18 cellular contexts compared by ENCODE assay signal in the genomic region with DNA sequence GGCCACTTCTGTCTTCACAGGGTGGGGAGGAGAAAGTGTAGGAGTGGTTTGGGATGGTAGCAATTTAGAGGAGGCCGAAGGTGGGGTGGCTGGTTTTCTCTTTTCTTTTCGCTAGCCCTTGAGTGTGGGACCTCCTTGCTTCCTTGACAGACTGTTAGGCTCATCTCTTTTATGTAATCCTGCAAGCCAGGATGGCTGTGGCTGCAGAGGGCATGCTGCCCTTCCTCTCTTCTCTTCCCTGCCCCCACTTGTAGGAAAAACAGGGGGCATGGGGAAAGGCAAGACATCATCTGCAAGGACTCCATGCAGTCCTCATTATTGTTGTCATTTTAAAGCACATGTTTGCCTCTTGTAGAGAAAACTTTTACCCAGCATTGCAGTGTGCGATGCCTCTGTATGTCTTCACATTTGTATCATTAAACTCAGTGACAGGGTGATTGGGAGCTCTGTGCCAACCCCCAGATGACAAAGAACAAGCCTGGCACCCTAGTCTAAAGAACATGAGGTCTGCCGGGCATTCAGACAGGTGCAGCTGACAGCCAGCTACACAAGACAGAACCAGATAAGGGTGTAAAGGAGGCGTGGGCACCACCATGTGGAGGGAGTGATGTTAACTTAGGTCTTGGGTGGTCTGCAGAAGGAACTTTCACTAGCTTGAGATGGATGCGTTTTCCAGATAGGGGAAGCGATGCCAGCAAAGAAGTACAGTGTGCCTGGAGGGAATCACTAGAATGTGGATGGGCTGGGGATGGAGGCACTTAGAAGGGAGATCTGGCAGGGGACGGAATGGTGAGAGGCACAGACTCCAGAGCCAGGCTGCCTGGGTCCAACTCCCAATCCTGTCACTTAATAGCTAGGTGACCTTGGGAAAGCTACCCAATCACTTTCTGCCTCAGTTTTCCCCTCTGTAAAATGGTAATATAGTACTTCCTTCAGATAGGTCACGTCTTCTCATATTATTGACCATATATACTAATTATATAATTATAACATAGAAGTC.
DNase-seq lines count a peak whose midpoint lies in the region; ATAC-seq and TF ChIP-seq lines count a peak whose summit lies in the region.
"Had no signal": no experiment of that assay in that cellular context is flagged by ENCODE, and none has a peak within 500 bp of the region (broad histone marks: within the 10 kb centered on the region; RNA-seq: fewer than 3 reads in every experiment).

No MANE protein-coding gene starts in this region.

- H3K4me1 ChIP-seq in GM23338 (ENCODE audit: insufficient read depth), result peaks cover 5% of the 10 kb centered on the region; the same call in 1 of the 2 replicates

- DNase-seq in GM23338 (ENCODE audit: low spot score) (peak; percentile 56), NAMALWA (ENCODE audit: low spot score) (peak; percentile 11), erythroblast (lab: John Stamatoyannopoulos, UW) (peak; percentile 20), nephron progenitor cell (no peak), NCI-H187 (lab: John Stamatoyannopoulos, UW) (no peak), NCI-H2171 treated with DMSO at 0.1 percent for 48 hours (lab: John Stamatoyannopoulos, UW) (no peak)
- DNase-seq: activated CD4-positive, alpha-beta T cell treated with anti-CD3 and anti-CD28 coated beads for 48 hours; head of caudate nucleus; HFFc6; left cardiac atrium; NCI-H1048; stimulated activated naive CD4-positive, alpha-beta T cell treated with Interleukin-2 at 50 U/mL for 16 hours; T-helper 9 cell; upper lobe of left lung had no signal

- no peak overlapping the region for H3K4me3 ChIP-seq in GM23338
- H3K4me3 ChIP-seq: upper lobe of left lung had no signal

- no peaks in the 10 kb centered on the region for H3K36me3 ChIP-seq in GM23338 (ENCODE audit: insufficient read depth)
- H3K36me3 ChIP-seq: upper lobe of left lung had no signal

- H3K36me3 Mint-ChIP-seq in GM23338 (ENCODE audit: low read depth) (no peaks in the 10 kb centered on the region), nephron progenitor cell (ENCODE audit: low read depth) (no peaks in the 10 kb centered on the region)
- H3K36me3 Mint-ChIP-seq: activated naive CD4-positive, alpha-beta T cell treated with anti-CD3 and anti-CD28 coated beads, Interleukin-2, amount 50 U/mL, for 24 hours had no signal

- no peak overlapping the region for H2AFZ ChIP-seq in GM23338

- no peak overlapping the region for H3K27ac ChIP-seq in GM23338 (ENCODE audit: low read depth)
- H3K27ac ChIP-seq: upper lobe of left lung had no signal

- no peaks in the 10 kb centered on the region for H3K79me2 ChIP-seq in GM23338 (replicated peaks; ENCODE audit: insufficient read depth)

- no peaks in the 10 kb centered on the region for H3K27me3 Mint-ChIP-seq in GM23338 (ENCODE audit: insufficient read depth, low read depth, poor library complexity)
- peaks cover 26% of the 10 kb centered on the region for H3K27me3 Mint-ChIP-seq in nephron progenitor cell (ENCODE audit: low read depth, poor library complexity)

- no peaks in the 10 kb centered on the region for H3K27me3 ChIP-seq in GM23338 (ENCODE audit: insufficient read depth)
- H3K27me3 ChIP-seq: upper lobe of left lung had no signal

- TF ChIP-seq CTCF in GM23338 (conservative IDR thresholded peaks at IDR 0.05; ENCODE audit: low read depth in 2 of 2) (peak; percentile 37 to 62; a peak in 3 of 4 replicates), nephron progenitor cell (IDR thresholded peaks at IDR 0.05) (no peak)

- TF ChIP-seq POLR2A in erythroblast (IDR thresholded peaks at IDR 0.05; ENCODE audit: low read length), result no peak

- peak; percentile 76 for ATAC-seq in GM23338
- no peak for ATAC-seq in HG02798 (IDR thresholded peaks at IDR 0.05; ENCODE audit: poor library complexity, unreplicated experiment)
- ATAC-seq: esophagus mucosa had no signal

- H4K20me1 ChIP-seq in GM23338 (replicated peaks; ENCODE audit: insufficient read depth), result no peaks in the 10 kb centered on the region

- no peak overlapping the region for H3K4me3 Mint-ChIP-seq in GM23338
- peak overlapping the region; percentile 46 for H3K4me3 Mint-ChIP-seq in nephron progenitor cell
- H3K4me3 Mint-ChIP-seq: activated naive CD4-positive, alpha-beta T cell treated with anti-CD3 and anti-CD28 coated beads, Interleukin-2, amount 50 U/mL, for 24 hours; dendritic cell treated with granulocyte-macrophage colony-stimulating factor and Interleukin-4, amounts not matched to agents 40 ng/mL and 50 ng/mL, for 4 days; HFFc6 had no signal

- no peaks in the 10 kb centered on the region for H3K9me2 ChIP-seq in GM23338 (ENCODE audit: insufficient read depth)

- H3F3A ChIP-seq in GM23338 (replicated peaks; ENCODE audit: low read depth), result no peaks in the 10 kb centered on the region

- H3K27ac Mint-ChIP-seq in GM23338 (no peak overlapping the region), nephron progenitor cell (no peak overlapping the region)
- H3K27ac Mint-ChIP-seq: activated naive CD4-positive, alpha-beta T cell treated with anti-CD3 and anti-CD28 coated beads, Interleukin-2, amount 50 U/mL, for 24 hours; dendritic cell treated with granulocyte-macrophage colony-stimulating factor and Interleukin-4, amounts not matched to agents 40 ng/mL and 50 ng/mL, for 4 days; HFFc6 had no signal

- H3K4me1 Mint-ChIP-seq in GM23338, result peaks cover 21% of the 10 kb centered on the region
- peaks cover 55% of the 10 kb centered on the region for H3K4me1 Mint-ChIP-seq in nephron progenitor cell
- H3K4me1 Mint-ChIP-seq: activated naive CD4-positive, alpha-beta T cell treated with anti-CD3 and anti-CD28 coated beads, Interleukin-2, amount 50 U/mL, for 24 hours had no signal

- H3K4me2 ChIP-seq in GM23338, result no peak overlapping the region

- H3K9me3 Mint-ChIP-seq in GM23338 (no peaks in the 10 kb centered on the region), nephron progenitor cell (no peaks in the 10 kb centered on the region)
- H3K9me3 Mint-ChIP-seq: activated naive CD4-positive, alpha-beta T cell treated with anti-CD3 and anti-CD28 coated beads, Interleukin-2, amount 50 U/mL, for 24 hours; dendritic cell treated with granulocyte-macrophage colony-stimulating factor and Interleukin-4, amounts not matched to agents 40 ng/mL and 50 ng/mL, for 4 days; HFFc6 had no signal

TF ChIP-seq in GM23338, 12 proteins besides CTCF, POLR2A, EP300 and RAD21:
- TF ChIP-seq POLR2AphosphoS5 (IDR thresholded peaks at IDR 0.05; ENCODE audit: low read depth), result no peak
TF ChIP-seq in GM23338: peak in this region for 0.

Comparison
In these comparisons a context has a peak if more than half of its experiments do, and no peak if none do; other contexts are left out.
1. DNase-seq: peak in GM23338 (single experiment), NAMALWA (single experiment) and erythroblast (2 of 2); none in nephron progenitor cell (single experiment), NCI-H187 (0 of 2) and NCI-H2171 treated with DMSO at 0.1 percent for 48 hours (single experiment).